Comparison of ENCODE assay signal across 14 cellular contexts in genomic region chr22:26757496-26757895, GRCh38.
A peak's percentile ranks its signal among the peaks of the same experiment; 100 is the strongest.
DNase-seq lines count a peak whose midpoint lies in the region; ATAC-seq and TF ChIP-seq lines count a peak whose summit lies in the region.
"Had no signal": no experiment of that assay in that cellular context is flagged by ENCODE, and none has a peak within 500 bp of the region (broad histone marks: within the 10 kb centered on the region; RNA-seq: fewer than 3 reads in every experiment).

No MANE protein-coding gene starts in this region.

- peaks cover 0 to 4% (median 0%) of the 10 kb centered on the region in 4 donors for H3K4me1 ChIP-seq in Peyer's patch

- H3K36me3 Mint-ChIP-seq in activated T-cell treated with anti-CD3 and anti-CD28 coated beads, Interleukin-2, amount 50 U/mL, for 72 hours (ENCODE audit: insufficient read depth in 2 of 2): no peaks in the 10 kb centered on the region
- peaks cover 6% of the 10 kb centered on the region for H3K36me3 Mint-ChIP-seq in type B pancreatic cell

- H3K9me3 Mint-ChIP-seq in activated T-cell treated with anti-CD3 and anti-CD28 coated beads, Interleukin-2, amount 50 U/mL, for 72 hours: no peaks in the 10 kb centered on the region
- H3K9me3 Mint-ChIP-seq in type B pancreatic cell: peaks cover 3% of the 10 kb centered on the region

- no peaks in the 10 kb centered on the region for H3K27me3 ChIP-seq in Peyer's patch

- no peak for DNase-seq in activated T-cell treated with anti-CD3 and anti-CD28 coated beads, Interleukin-2, amount 50 U/mL, for 72 hours
- no peak for DNase-seq in activated T-cell treated with anti-CD3 and anti-CD28 coated beads, Interleukin-2, amount 50 U/mL, for 1 hour
- peak; percentile 21 for DNase-seq in amniotic epithelial cell (ENCODE audit: low read depth)
- DNase-seq in type B pancreatic cell (ENCODE audit: extremely low spot score, unreplicated experiment): no peak
- no peak for DNase-seq in Peyer's patch
- DNase-seq: Calu3; CD4-positive, alpha-beta memory T cell; COR-L47; DMS53; DMS79 treated with DMSO at 0.1 percent for 48 hours; GF-D8 had no signal

- peak overlapping the region; percentile 18 for H3K27ac Mint-ChIP-seq in activated T-cell treated with anti-CD3 and anti-CD28 coated beads, Interleukin-2, amount 50 U/mL, for 72 hours
- no peak overlapping the region for H3K27ac Mint-ChIP-seq in type B pancreatic cell
- H3K27ac Mint-ChIP-seq: GM23338, H9 had no signal

- H3K27ac ChIP-seq in Peyer's patch: no peak overlapping the region

- peaks cover 10% of the 10 kb centered on the region for H3K4me1 Mint-ChIP-seq in activated T-cell treated with anti-CD3 and anti-CD28 coated beads, Interleukin-2, amount 50 U/mL, for 72 hours (ENCODE audit: low read depth)
- H3K4me1 Mint-ChIP-seq in type B pancreatic cell (ENCODE audit: unreplicated experiment): no peaks in the 10 kb centered on the region

- ATAC-seq in activated T-cell treated with anti-CD3 and anti-CD28 coated beads, Interleukin-2, amount 50 U/mL, for 72 hours (replicated peaks in 1 of 2): no peak
- no peak for ATAC-seq in GM18498 (IDR thresholded peaks at IDR 0.05; ENCODE audit: unreplicated experiment)

- no peaks in the 10 kb centered on the region for H3K36me3 ChIP-seq in Peyer's patch

- no peak for TF ChIP-seq POLR2A in Peyer's patch (IDR thresholded peaks at IDR 0.05)

- TF ChIP-seq CTCF in type B pancreatic cell (conservative IDR thresholded peaks at IDR 0.05): no peak
- TF ChIP-seq CTCF in Peyer's patch (IDR thresholded peaks at IDR 0.05): no peak

- H3K4me3 ChIP-seq in Peyer's patch: no peak overlapping the region

- no peaks in the 10 kb centered on the region for H3K9me3 ChIP-seq in Peyer's patch

- H3K4me3 Mint-ChIP-seq in activated T-cell treated with anti-CD3 and anti-CD28 coated beads, Interleukin-2, amount 50 U/mL, for 72 hours: no peak overlapping the region
- H3K4me3 Mint-ChIP-seq in type B pancreatic cell: peak overlapping the region; percentile 8
- H3K4me3 Mint-ChIP-seq: CD4-positive, alpha-beta memory T cell; GM23338 had no signal

- no peaks in the 10 kb centered on the region for H3K27me3 Mint-ChIP-seq in activated T-cell treated with anti-CD3 and anti-CD28 coated beads, Interleukin-2, amount 50 U/mL, for 72 hours (ENCODE audit: low read depth)
- H3K27me3 Mint-ChIP-seq in type B pancreatic cell: peaks cover 13% of the 10 kb centered on the region
- H3K27me3 Mint-ChIP-seq: CD4-positive, alpha-beta memory T cell had no signal
